ENCODE assay signal across 38 cellular contexts in the genomic region with DNA sequence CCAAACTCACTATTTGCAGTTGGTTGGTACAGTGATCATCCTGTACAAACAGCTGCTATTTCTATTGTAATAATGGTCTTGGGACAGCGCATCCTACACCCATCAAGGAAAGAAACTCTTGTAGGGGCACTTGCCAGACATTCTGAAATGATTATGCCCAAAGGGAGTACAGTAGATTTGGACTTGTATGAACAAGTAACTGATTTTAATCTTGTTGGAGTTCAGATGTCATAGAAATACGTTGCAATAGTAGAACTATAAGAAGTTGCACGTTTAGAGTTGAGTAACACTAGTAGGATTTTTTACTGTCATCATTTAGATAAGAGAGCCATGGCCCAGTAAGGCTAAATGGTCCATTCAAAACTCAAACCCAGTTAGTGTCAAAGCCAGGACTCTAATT.
"Had no signal": no experiment of that assay in that cellular context is flagged by ENCODE, and none has a peak within 500 bp of the region (broad histone marks: within the 10 kb centered on the region; RNA-seq: fewer than 3 reads in every experiment).

No MANE protein-coding gene starts in this region.

- ATAC-seq: activated CD8-positive, alpha-beta T cell treated with anti-CD3 and anti-CD28 coated beads for 36 hours; activated naive CD4-positive, alpha-beta T cell treated with anti-CD3 and anti-CD28 coated beads, Interleukin-2, amount 50 U/mL, for 72 hours; activated T-cell treated with anti-CD3 and anti-CD28 coated beads, Interleukin-2, amount 50 U/mL, for 4 hours; activated T-cell treated with anti-CD3 and anti-CD28 coated beads, Interleukin-2, amount 50 U/mL, for 72 hours; activated T-helper 17 cell treated with anti-CD3 and anti-CD28 coated beads, Interleukin-2, amount 50 U/mL, for 72 hours; body of pancreas had no signal

- H3K9me3 ChIP-seq: adrenal gland, body of pancreas, breast epithelium had no signal

- DNase-seq: activated B cell treated with CpG ODN at 0.5 μM for 24 hours; activated CD4-positive, alpha-beta memory T cell treated with anti-CD3 and anti-CD28 coated beads for 36 hours; activated CD4-positive, alpha-beta T cell treated with anti-CD3 and anti-CD28 coated beads for 4 hours; activated CD4-positive, alpha-beta T cell treated with anti-CD3 and anti-CD28 coated beads, Interleukin-2, amount 10 ng/mL, durations not matched to agents 24 days and 14 days; activated CD4-positive, alpha-beta T cell treated with anti-CD3 and anti-CD28 coated beads, Interleukin-2, amount 50 U/mL, for 1 hour; activated CD4-positive, alpha-beta T cell treated with anti-CD3 and anti-CD28 coated beads, Interleukin-2, amount 50 U/mL, for 4 hours; activated CD4-positive, CD25-positive, alpha-beta regulatory T cell treated with anti-CD3 and anti-CD28 coated beads, Interleukin-2, amount 50 U/mL, for 72 hours; activated CD8-positive, alpha-beta memory T cell treated with anti-CD3 and anti-CD28 coated beads, Interleukin-2, amount 50 U/mL, for 4 hours; activated CD8-positive, alpha-beta T cell treated with anti-CD3 and anti-CD28 coated beads for 36 hours; activated effector memory CD4-positive, alpha-beta T cell treated with anti-CD3 and anti-CD28 coated beads, Interleukin-2, amount 50 U/mL, for 16 hours; activated gamma-delta T cell treated with Interleukin-2 at 50 U/mL for 16 hours; activated naive CD4-positive, alpha-beta T cell; activated naive CD4-positive, alpha-beta T cell treated with anti-CD3 and anti-CD28 coated beads for 36 hours; activated naive CD4-positive, alpha-beta T cell treated with anti-CD3 and anti-CD28 coated beads, Interleukin-2, amount 50 U/mL, for 16 hours; activated naive CD8-positive, alpha-beta T cell treated with anti-CD3 and anti-CD28 coated beads for 36 hours; activated T-cell treated with anti-CD3 and anti-CD28 coated beads for 4 hours; activated T-cell treated with anti-CD3 and anti-CD28 coated beads, Interleukin-2, amount 50 U/mL, for 1 hour; activated T-cell treated with anti-CD3 and anti-CD28 coated beads, Interleukin-2, amount 50 U/mL, for 4 hours; activated T-cell treated with anti-CD3 and anti-CD28 coated beads, Interleukin-2, amount 50 U/mL, for 72 hours; adrenal gland; amniotic stem cell; aorta; body of pancreas; brain microvascular endothelial cell; caudate nucleus; cerebellar nuclear complex; T-helper 1 cell; T-helper 2 cell; T-helper 9 cell had no signal

- H3K9me3 Mint-ChIP-seq: activated B cell treated with CpG ODN at 0.5 μM for 24 hours; activated CD4-positive, alpha-beta memory T cell treated with anti-CD3 and anti-CD28 coated beads for 36 hours; activated CD4-positive, alpha-beta T cell treated with anti-CD3 and anti-CD28 coated beads, Interleukin-2, amount 10 ng/mL, durations not matched to agents 24 days and 14 days; activated CD8-positive, alpha-beta T cell treated with anti-CD3 and anti-CD28 coated beads for 36 hours; activated naive CD4-positive, alpha-beta T cell treated with anti-CD3 and anti-CD28 coated beads for 36 hours; activated naive CD4-positive, alpha-beta T cell treated with anti-CD3 and anti-CD28 coated beads, Interleukin-2, amount 50 U/mL, for 72 hours; activated naive CD8-positive, alpha-beta T cell treated with anti-CD3 and anti-CD28 coated beads for 36 hours; activated T-cell treated with anti-CD3 and anti-CD28 coated beads, Interleukin-2, amount 50 U/mL, for 4 hours; activated T-cell treated with anti-CD3 and anti-CD28 coated beads, Interleukin-2, amount 50 U/mL, for 72 hours; activated T-helper 1 cell treated with anti-CD3 and anti-CD28 coated beads, Interleukin-12 subunit alpha, Interleukin-12 subunit beta, Interleukin-2, Interleukin-4 antibody, amounts not matched to agents 30 ng/mL and 10 ng/mL and 1 ng/mL, durations not matched to agents 14 hours and 24 hours and 36 hours; activated T-helper 17 cell treated with anti-CD3 and anti-CD28 coated beads, Interleukin-2, amount 50 U/mL, for 72 hours; central memory CD8-positive, alpha-beta T cell; T-helper 1 cell treated with Interleukin-12 subunit alpha and Interleukin-12 subunit beta and Interleukin-4 antibody, amounts not matched to agents 30 μg/mL and 1 μg/mL, for 36 hours; T-helper 2 cell treated with Interferon-gamma antibody and Interleukin-4, amounts not matched to agents 5 μg/mL and 100 μg/mL, for 36 hours had no signal

- H3K4me1 ChIP-seq: adrenal gland, body of pancreas, breast epithelium had no signal

- H3K27me3 ChIP-seq: adrenal gland, body of pancreas, brain microvascular endothelial cell, breast epithelium, cardiac muscle cell had no signal

- H3K27ac Mint-ChIP-seq: activated B cell treated with CpG ODN at 0.5 μM for 24 hours; activated CD4-positive, alpha-beta memory T cell treated with anti-CD3 and anti-CD28 coated beads for 36 hours; activated CD4-positive, alpha-beta T cell treated with anti-CD3 and anti-CD28 coated beads, Interleukin-2, amount 10 ng/mL, durations not matched to agents 24 days and 14 days; activated CD8-positive, alpha-beta T cell treated with anti-CD3 and anti-CD28 coated beads for 36 hours; activated naive CD4-positive, alpha-beta T cell treated with anti-CD3 and anti-CD28 coated beads for 36 hours; activated naive CD4-positive, alpha-beta T cell treated with anti-CD3 and anti-CD28 coated beads, Interleukin-2, amount 50 U/mL, for 72 hours; activated naive CD8-positive, alpha-beta T cell treated with anti-CD3 and anti-CD28 coated beads for 36 hours; activated T-cell treated with anti-CD3 and anti-CD28 coated beads, Interleukin-2, amount 50 U/mL, for 72 hours; activated T-helper 1 cell treated with anti-CD3 and anti-CD28 coated beads, Interleukin-12 subunit alpha, Interleukin-12 subunit beta, Interleukin-2, Interleukin-4 antibody, amounts not matched to agents 30 ng/mL and 10 ng/mL and 1 ng/mL, durations not matched to agents 14 hours and 24 hours and 36 hours; activated T-helper 17 cell treated with anti-CD3 and anti-CD28 coated beads, Interleukin-2, amount 50 U/mL, for 72 hours; T-helper 1 cell treated with Interleukin-12 subunit alpha and Interleukin-12 subunit beta and Interleukin-4 antibody, amounts not matched to agents 30 μg/mL and 1 μg/mL, for 36 hours; T-helper 2 cell treated with Interferon-gamma antibody and Interleukin-4, amounts not matched to agents 5 μg/mL and 100 μg/mL, for 36 hours had no signal

- H3K27ac ChIP-seq: adrenal gland, body of pancreas, brain microvascular endothelial cell, breast epithelium, cardiac muscle cell, VCaP had no signal

- H3K4me3 ChIP-seq: adrenal gland, body of pancreas, breast epithelium, cardiac muscle cell had no signal

- H3K4me3 Mint-ChIP-seq: activated B cell treated with CpG ODN at 0.5 μM for 24 hours; activated CD4-positive, alpha-beta memory T cell treated with anti-CD3 and anti-CD28 coated beads for 36 hours; activated CD4-positive, alpha-beta T cell treated with anti-CD3 and anti-CD28 coated beads, Interleukin-2, amount 10 ng/mL, durations not matched to agents 24 days and 14 days; activated CD8-positive, alpha-beta T cell treated with anti-CD3 and anti-CD28 coated beads for 36 hours; activated naive CD4-positive, alpha-beta T cell treated with anti-CD3 and anti-CD28 coated beads for 36 hours; activated naive CD8-positive, alpha-beta T cell treated with anti-CD3 and anti-CD28 coated beads for 36 hours; activated T-cell treated with anti-CD3 and anti-CD28 coated beads, Interleukin-2, amount 50 U/mL, for 4 hours; activated T-cell treated with anti-CD3 and anti-CD28 coated beads, Interleukin-2, amount 50 U/mL, for 72 hours; activated T-helper 1 cell treated with anti-CD3 and anti-CD28 coated beads, Interleukin-12 subunit alpha, Interleukin-12 subunit beta, Interleukin-2, Interleukin-4 antibody, amounts not matched to agents 30 ng/mL and 10 ng/mL and 1 ng/mL, durations not matched to agents 14 hours and 24 hours and 36 hours; activated T-helper 17 cell treated with anti-CD3 and anti-CD28 coated beads, Interleukin-2, amount 50 U/mL, for 72 hours; central memory CD8-positive, alpha-beta T cell; T-helper 1 cell treated with Interleukin-12 subunit alpha and Interleukin-12 subunit beta and Interleukin-4 antibody, amounts not matched to agents 30 μg/mL and 1 μg/mL, for 36 hours; T-helper 2 cell treated with Interferon-gamma antibody and Interleukin-4, amounts not matched to agents 5 μg/mL and 100 μg/mL, for 36 hours had no signal

- H3K36me3 Mint-ChIP-seq: activated CD4-positive, alpha-beta memory T cell treated with anti-CD3 and anti-CD28 coated beads for 36 hours; activated naive CD4-positive, alpha-beta T cell treated with anti-CD3 and anti-CD28 coated beads, Interleukin-2, amount 50 U/mL, for 72 hours; activated naive CD8-positive, alpha-beta T cell treated with anti-CD3 and anti-CD28 coated beads for 36 hours had no signal

- H3K4me1 Mint-ChIP-seq: activated naive CD8-positive, alpha-beta T cell treated with anti-CD3 and anti-CD28 coated beads for 36 hours; activated T-helper 17 cell treated with anti-CD3 and anti-CD28 coated beads, Interleukin-2, amount 50 U/mL, for 72 hours; central memory CD8-positive, alpha-beta T cell had no signal

- H3K27me3 Mint-ChIP-seq: activated naive CD8-positive, alpha-beta T cell treated with anti-CD3 and anti-CD28 coated beads for 36 hours had no signal

- H3K36me3 ChIP-seq: adrenal gland, brain microvascular endothelial cell, breast epithelium, cardiac muscle cell had no signal
